In the genomic region with DNA sequence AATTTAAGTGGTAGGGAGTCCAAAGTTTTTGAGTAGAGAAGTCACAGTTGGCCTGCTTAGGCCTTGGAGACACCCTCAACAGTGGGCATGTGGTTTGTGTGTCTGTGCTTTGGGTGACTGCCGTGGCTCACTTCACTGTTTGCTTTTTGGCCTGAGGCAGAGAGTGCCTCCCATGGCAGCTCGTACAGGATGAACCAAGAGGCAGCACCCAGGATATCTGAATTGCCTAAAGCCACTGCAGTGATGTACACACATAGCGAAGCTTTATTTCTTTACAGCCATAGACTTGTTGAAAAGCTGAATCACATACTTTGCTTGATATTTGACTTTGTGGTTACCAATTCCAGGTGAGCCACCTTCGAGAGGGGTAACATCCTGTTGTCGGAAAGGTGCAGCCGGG, we compare ENCODE assay signal across 1 cellular context.
TF ChIP-seq lines count a peak whose summit lies in the region.

No MANE protein-coding gene starts in this region.

TF ChIP-seq in A549, 52 proteins besides CTCF, POLR2A, EP300 and RAD21 (continued from another document):
- TF ChIP-seq, protein P1, sequence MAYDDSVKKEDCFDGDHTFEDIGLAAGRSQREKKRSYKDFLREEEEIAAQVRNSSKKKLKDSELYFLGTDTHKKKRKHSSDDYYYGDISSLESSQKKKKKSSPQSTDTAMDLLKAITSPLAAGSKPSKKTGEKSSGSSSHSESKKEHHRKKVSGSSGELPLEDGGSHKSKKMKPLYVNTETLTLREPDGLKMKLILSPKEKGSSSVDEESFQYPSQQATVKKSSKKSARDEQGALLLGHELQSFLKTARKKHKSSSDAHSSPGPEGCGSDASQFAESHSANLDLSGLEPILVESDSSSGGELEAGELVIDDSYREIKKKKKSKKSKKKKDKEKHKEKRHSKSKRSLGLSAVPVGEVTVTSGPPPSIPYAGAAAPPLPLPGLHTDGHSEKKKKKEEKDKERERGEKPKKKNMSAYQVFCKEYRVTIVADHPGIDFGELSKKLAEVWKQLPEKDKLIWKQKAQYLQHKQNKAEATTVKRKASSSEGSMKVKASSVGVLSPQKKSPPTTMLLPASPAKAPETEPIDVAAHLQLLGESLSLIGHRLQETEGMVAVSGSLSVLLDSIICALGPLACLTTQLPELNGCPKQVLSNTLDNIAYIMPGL (CRISPR knock-in tag; IDR thresholded peaks at IDR 0.05; ENCODE audit: borderline replicate concordance) = no peak
- TF ChIP-seq ZSCAN20 (CRISPR knock-in tag; IDR thresholded peaks at IDR 0.05) = no peak
- TF ChIP-seq CEBPB (IDR thresholded peaks at IDR 0.05) = no peak
- TF ChIP-seq TFCP2L1 (CRISPR knock-in tag; IDR thresholded peaks at IDR 0.05) = no peak
- TF ChIP-seq RCOR1 (IDR thresholded peaks at IDR 0.05; ENCODE audit: low read depth, low read length) = no peak
- TF ChIP-seq HOXA7 (CRISPR knock-in tag; IDR thresholded peaks at IDR 0.05) = no peak
- no peak for TF ChIP-seq KDM1A (IDR thresholded peaks at IDR 0.05; ENCODE audit: low read depth)
- no peak for TF ChIP-seq MYC (IDR thresholded peaks at IDR 0.05; ENCODE audit: borderline replicate concordance, low read length)
